24 cellular contexts compared by ENCODE assay signal in the genomic region with DNA sequence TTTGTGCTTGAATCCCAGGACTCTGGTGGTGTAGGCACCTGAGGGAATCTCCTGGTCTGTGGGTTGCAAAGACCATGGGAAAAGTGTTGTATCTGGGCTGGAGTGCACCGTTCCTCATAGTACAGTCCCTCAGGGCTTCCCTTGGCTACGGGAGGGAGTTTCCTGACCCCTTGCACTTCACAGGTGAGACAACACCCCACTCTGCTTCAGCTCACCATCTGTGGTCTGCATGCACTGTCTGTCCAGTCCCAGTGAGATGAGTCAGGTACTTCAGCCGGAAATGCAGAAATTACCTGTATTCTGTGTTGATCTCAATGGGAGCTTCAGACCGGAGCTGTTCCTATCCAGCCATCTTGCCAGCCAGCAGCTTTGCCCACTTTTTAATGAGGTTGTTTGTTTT.
DNase-seq lines count a peak whose midpoint lies in the region; ATAC-seq, FAIRE-seq and TF ChIP-seq lines count a peak whose summit lies in the region.
"Had no signal": no experiment of that assay in that cellular context is flagged by ENCODE, and none has a peak within 500 bp of the region (broad histone marks: within the 10 kb centered on the region; RNA-seq: fewer than 3 reads in every experiment).

No MANE protein-coding gene starts in this region.

- no peak overlapping the region for H3K4me2 ChIP-seq in astrocyte (ENCODE audit: low read length)
- H3K4me2 ChIP-seq: A549; BLaER1 treated with 17β-estradiol and CSF1 and Interleukin-3, amounts not matched to agents 10 nM and 100 nM; GM23338 had no signal

- no peak for TF ChIP-seq POLR2A in sigmoid colon (IDR thresholded peaks at IDR 0.05)
- TF ChIP-seq POLR2A in stomach (IDR thresholded peaks at IDR 0.05): no peak

- no peak for TF ChIP-seq CTCF in astrocyte (IDR thresholded peaks at IDR 0.05; ENCODE audit: insufficient read depth, low read depth, low read length)
- no peak for TF ChIP-seq CTCF in sigmoid colon (IDR thresholded peaks at IDR 0.05)
- TF ChIP-seq CTCF in stomach (IDR thresholded peaks at IDR 0.05): no peak

- no peak overlapping the region for H3K27ac Mint-ChIP-seq in astrocyte (ENCODE audit: unreplicated experiment)
- no peak overlapping the region for H3K27ac Mint-ChIP-seq in activated T-helper 2 cell treated with anti-CD3 and anti-CD28 coated beads, Interferon-gamma antibody, Interleukin-2, Interleukin-4, amounts not matched to agents 10 μg/mL and 5 μg/mL and 100 μg/mL, durations not matched to agents 14 hours and 24 hours and 36 hours
- H3K27ac Mint-ChIP-seq: CD14-positive monocyte; CD4-positive, alpha-beta T cell; CD8-positive, alpha-beta memory T cell; GM23338; H9 had no signal

- no peak overlapping the region for H2AFZ ChIP-seq in astrocyte (ENCODE audit: low read depth, low read length)
- H2AFZ ChIP-seq: GM23338 had no signal

- H3K4me3 ChIP-seq in astrocyte (ENCODE audit: insufficient read depth, low read depth, low read length) (no peak overlapping the region), sigmoid colon (no peak overlapping the region), stomach (no peak overlapping the region)
- H3K4me3 ChIP-seq: A549; BLaER1 treated with 17β-estradiol and CSF1 and Interleukin-3, amounts not matched to agents 10 nM and 100 nM; GM23338 had no signal

- intact Hi-C loops in sigmoid colon (cut with DNase I): no loop called here
- intact Hi-C loops in activated T-helper 2 cell treated with anti-CD3 and anti-CD28 coated beads, Interferon-gamma antibody, Interleukin-2, Interleukin-4, amounts not matched to agents 10 μg/mL and 5 μg/mL and 100 μg/mL, durations not matched to agents 14 hours and 24 hours and 36 hours (cut with micrococcal nuclease): no loop called here
- intact Hi-C loops in stomach (cut with DNase I; ENCODE audit: low total_unique reads): no loop called here

- peak; percentile 73 for ATAC-seq in GM19023 (IDR thresholded peaks at IDR 0.05; ENCODE audit: unreplicated experiment)
- ATAC-seq: A549, GM23338, HCT116 had no signal

- H3K36me3 ChIP-seq in astrocyte (ENCODE audit: insufficient read depth, low read length): no peaks in the 10 kb centered on the region
- no peaks in the 10 kb centered on the region for H3K36me3 ChIP-seq in sigmoid colon
- H3K36me3 ChIP-seq in stomach: no peaks in the 10 kb centered on the region
- H3K36me3 ChIP-seq: BE2C; BLaER1 treated with 17β-estradiol and CSF1 and Interleukin-3, amounts not matched to agents 10 nM and 100 nM had no signal

- no peak overlapping the region for H3K27ac ChIP-seq in astrocyte (ENCODE audit: low read depth, low read length)
- H3K27ac ChIP-seq in sigmoid colon: no peak overlapping the region
- no peak overlapping the region for H3K27ac ChIP-seq in stomach
- H3K27ac ChIP-seq: A549; BLaER1 treated with 17β-estradiol and CSF1 and Interleukin-3, amounts not matched to agents 10 nM and 100 nM had no signal

- peaks cover 2% of the 10 kb centered on the region for H3K9me3 Mint-ChIP-seq in astrocyte (ENCODE audit: unreplicated experiment)
- peaks cover 33% of the 10 kb centered on the region for H3K9me3 Mint-ChIP-seq in activated T-helper 2 cell treated with anti-CD3 and anti-CD28 coated beads, Interferon-gamma antibody, Interleukin-2, Interleukin-4, amounts not matched to agents 10 μg/mL and 5 μg/mL and 100 μg/mL, durations not matched to agents 14 hours and 24 hours and 36 hours
- H3K9me3 Mint-ChIP-seq: CD4-positive, alpha-beta T cell had no signal

- TF ChIP-seq EP300 in sigmoid colon (IDR thresholded peaks at IDR 0.05): no peak
- TF ChIP-seq EP300 in stomach (IDR thresholded peaks at IDR 0.05): no peak

- peak; percentile 60 for FAIRE-seq in astrocyte (lab: Jason Lieb, UNC)
- FAIRE-seq: D721Med, G401.6, GM12892 had no signal

- no peaks in the 10 kb centered on the region for H3K36me3 Mint-ChIP-seq in astrocyte (ENCODE audit: low read depth, unreplicated experiment)
- no peaks in the 10 kb centered on the region for H3K36me3 Mint-ChIP-seq in activated T-helper 2 cell treated with anti-CD3 and anti-CD28 coated beads, Interferon-gamma antibody, Interleukin-2, Interleukin-4, amounts not matched to agents 10 μg/mL and 5 μg/mL and 100 μg/mL, durations not matched to agents 14 hours and 24 hours and 36 hours (ENCODE audit: low read depth)
- H3K36me3 Mint-ChIP-seq: CD14-positive monocyte; CD8-positive, alpha-beta memory T cell had no signal

- DNase-seq in DMS53 treated with DMSO at 0.1 percent for 48 hours (lab: John Stamatoyannopoulos, UW; ENCODE audit: unreplicated experiment) (peak; percentile 0), astrocyte (ENCODE audit: low read depth) (no peak), sigmoid colon (peak; percentile 30), NCI-H446 (lab: John Stamatoyannopoulos, UW) (no peak), stomach (no peak)
- DNase-seq in activated T-helper 2 cell treated with anti-CD3 and anti-CD28 coated beads, Interferon-gamma antibody, Interleukin-2, Interleukin-4, amounts not matched to agents 10 μg/mL and 5 μg/mL and 100 μg/mL, durations not matched to agents 14 hours and 24 hours and 36 hours (ENCODE audit: low spot score): no peak
- DNase-seq: 8988T; ACHN; AML-193; BE2C; CD4-positive, alpha-beta T cell; CD8-positive, alpha-beta memory T cell; DMS 273 treated with DMSO at 0.1 percent for 48 hours; DND-41; H9 had no signal

- H3K9me3 ChIP-seq in astrocyte (ENCODE audit: insufficient read depth, low read depth, low read length) (no peaks in the 10 kb centered on the region), sigmoid colon (no peaks in the 10 kb centered on the region), stomach (peaks cover 0 to 15% (median 4%) of the 10 kb centered on the region in 4 donors)
- H3K9me3 ChIP-seq: A549, BE2C had no signal

- WGBS in sigmoid colon, 2 donors: 82 to 90% methylated on average over 4 of the region's 4 CpGs
- 88 to 100% (median 95%) methylated on average over 4 of the region's 4 CpGs for WGBS in stomach, 5 donors

- H3K27me3 ChIP-seq in astrocyte (ENCODE audit: insufficient read depth, low read length) (no peaks in the 10 kb centered on the region), sigmoid colon (no peaks in the 10 kb centered on the region), stomach (no peaks in the 10 kb centered on the region)
- H3K27me3 ChIP-seq: BE2C had no signal

- no peak overlapping the region for H3K4me3 Mint-ChIP-seq in astrocyte (ENCODE audit: unreplicated experiment)
- no peak overlapping the region for H3K4me3 Mint-ChIP-seq in activated T-helper 2 cell treated with anti-CD3 and anti-CD28 coated beads, Interferon-gamma antibody, Interleukin-2, Interleukin-4, amounts not matched to agents 10 μg/mL and 5 μg/mL and 100 μg/mL, durations not matched to agents 14 hours and 24 hours and 36 hours (ENCODE audit: low read depth)
- H3K4me3 Mint-ChIP-seq: CD14-positive monocyte; CD4-positive, alpha-beta T cell; CD8-positive, alpha-beta memory T cell; GM23338; H9 had no signal

- H3K4me1 Mint-ChIP-seq in astrocyte (ENCODE audit: low read depth, unreplicated experiment): no peaks in the 10 kb centered on the region
- H3K4me1 Mint-ChIP-seq in activated T-helper 2 cell treated with anti-CD3 and anti-CD28 coated beads, Interferon-gamma antibody, Interleukin-2, Interleukin-4, amounts not matched to agents 10 μg/mL and 5 μg/mL and 100 μg/mL, durations not matched to agents 14 hours and 24 hours and 36 hours (ENCODE audit: low read depth): no peaks in the 10 kb centered on the region
- H3K4me1 Mint-ChIP-seq: CD14-positive monocyte; CD8-positive, alpha-beta memory T cell; GM23338; H9 had no signal

- H3K79me2 ChIP-seq in astrocyte (ENCODE audit: insufficient read depth, low read length): no peaks in the 10 kb centered on the region

- H3K4me1 ChIP-seq in astrocyte (ENCODE audit: insufficient read depth, low read length) (no peaks in the 10 kb centered on the region), sigmoid colon (no peaks in the 10 kb centered on the region), stomach (no peaks in the 10 kb centered on the region)
- H3K4me1 ChIP-seq: A549; BE2C; BLaER1 treated with 17β-estradiol and CSF1 and Interleukin-3, amounts not matched to agents 10 nM and 100 nM had no signal

- no peaks in the 10 kb centered on the region for H3K27me3 Mint-ChIP-seq in astrocyte (ENCODE audit: low read depth, unreplicated experiment)
- H3K27me3 Mint-ChIP-seq in activated T-helper 2 cell treated with anti-CD3 and anti-CD28 coated beads, Interferon-gamma antibody, Interleukin-2, Interleukin-4, amounts not matched to agents 10 μg/mL and 5 μg/mL and 100 μg/mL, durations not matched to agents 14 hours and 24 hours and 36 hours (ENCODE audit: low read depth): no peaks in the 10 kb centered on the region
- H3K27me3 Mint-ChIP-seq: CD4-positive, alpha-beta T cell; CD8-positive, alpha-beta memory T cell had no signal

- H3K9ac ChIP-seq in astrocyte (ENCODE audit: low read length): no peak overlapping the region
- H3K9ac ChIP-seq: BLaER1 treated with 17β-estradiol and CSF1 and Interleukin-3, amounts not matched to agents 10 nM and 100 nM had no signal

- no peaks in the 10 kb centered on the region for H4K20me1 ChIP-seq in astrocyte (ENCODE audit: insufficient read depth, low read length)
- H4K20me1 ChIP-seq: BLaER1 treated with 17β-estradiol and CSF1 and Interleukin-3, amounts not matched to agents 10 nM and 100 nM had no signal

Comparison
In these comparisons a context has a peak if more than half of its experiments do, and no peak if none do; other contexts are left out.
1. DNase-seq: peak in DMS53 treated with DMSO at 0.1 percent for 48 hours (single experiment) and sigmoid colon (single experiment); none in astrocyte (single experiment), NCI-H446 (0 of 2), activated T-helper 2 cell treated with anti-CD3 and anti-CD28 coated beads, Interferon-gamma antibody, Interleukin-2, Interleukin-4, amounts not matched to agents 10 μg/mL and 5 μg/mL and 100 μg/mL, durations not matched to agents 14 hours and 24 hours and 36 hours (single experiment) and stomach (single experiment).